Comparison of ENCODE assay signal across 1 cellular context in genomic region chr7:8161398-8161828, GRCh38.
TF ChIP-seq lines count a peak whose summit lies in the region.

No MANE protein-coding gene starts in this region.

TF ChIP-seq in GM23338, 12 proteins besides CTCF, POLR2A, EP300 and RAD21 (continued from another document):
- TF ChIP-seq ZNF462 (CRISPR knock-in tag; IDR thresholded peaks at IDR 0.05) (no peak), CREB1 (CRISPR knock-in tag; IDR thresholded peaks at IDR 0.05; ENCODE audit: low read depth) (no peak), STAT1 (IDR thresholded peaks at IDR 0.05; ENCODE audit: unreplicated experiment) (no peak), EZH2 (IDR thresholded peaks at IDR 0.05; ENCODE audit: low read depth, unreplicated experiment) (no peak), ZNF114 (CRISPR knock-in tag; IDR thresholded peaks at IDR 0.05) (no peak), ZNF331 (CRISPR knock-in tag; IDR thresholded peaks at IDR 0.05; ENCODE audit: low read depth) (no peak), EZH2phosphoT487 (IDR thresholded peaks at IDR 0.05; ENCODE audit: unreplicated experiment) (no peak), NANOG (IDR thresholded peaks at IDR 0.05; ENCODE audit: borderline replicate concordance) (no peak), JUNB (IDR thresholded peaks at IDR 0.05; ENCODE audit: unreplicated experiment) (no peak)
- TF ChIP-seq, protein P1, sequence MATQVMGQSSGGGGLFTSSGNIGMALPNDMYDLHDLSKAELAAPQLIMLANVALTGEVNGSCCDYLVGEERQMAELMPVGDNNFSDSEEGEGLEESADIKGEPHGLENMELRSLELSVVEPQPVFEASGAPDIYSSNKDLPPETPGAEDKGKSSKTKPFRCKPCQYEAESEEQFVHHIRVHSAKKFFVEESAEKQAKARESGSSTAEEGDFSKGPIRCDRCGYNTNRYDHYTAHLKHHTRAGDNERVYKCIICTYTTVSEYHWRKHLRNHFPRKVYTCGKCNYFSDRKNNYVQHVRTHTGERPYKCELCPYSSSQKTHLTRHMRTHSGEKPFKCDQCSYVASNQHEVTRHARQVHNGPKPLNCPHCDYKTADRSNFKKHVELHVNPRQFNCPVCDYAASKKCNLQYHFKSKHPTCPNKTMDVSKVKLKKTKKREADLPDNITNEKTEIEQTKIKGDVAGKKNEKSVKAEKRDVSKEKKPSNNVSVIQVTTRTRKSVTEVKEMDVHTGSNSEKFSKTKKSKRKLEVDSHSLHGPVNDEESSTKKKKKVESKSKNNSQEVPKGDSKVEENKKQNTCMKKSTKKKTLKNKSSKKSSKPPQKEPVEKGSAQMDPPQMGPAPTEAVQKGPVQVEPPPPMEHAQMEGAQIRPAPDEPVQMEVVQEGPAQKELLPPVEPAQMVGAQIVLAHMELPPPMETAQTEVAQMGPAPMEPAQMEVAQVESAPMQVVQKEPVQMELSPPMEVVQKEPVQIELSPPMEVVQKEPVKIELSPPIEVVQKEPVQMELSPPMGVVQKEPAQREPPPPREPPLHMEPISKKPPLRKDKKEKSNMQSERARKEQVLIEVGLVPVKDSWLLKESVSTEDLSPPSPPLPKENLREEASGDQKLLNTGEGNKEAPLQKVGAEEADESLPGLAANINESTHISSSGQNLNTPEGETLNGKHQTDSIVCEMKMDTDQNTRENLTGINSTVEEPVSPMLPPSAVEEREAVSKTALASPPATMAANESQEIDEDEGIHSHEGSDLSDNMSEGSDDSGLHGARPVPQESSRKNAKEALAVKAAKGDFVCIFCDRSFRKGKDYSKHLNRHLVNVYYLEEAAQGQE (IDR thresholded peaks at IDR 0.05; ENCODE audit: unreplicated experiment), result no peak
